In the genomic region with DNA sequence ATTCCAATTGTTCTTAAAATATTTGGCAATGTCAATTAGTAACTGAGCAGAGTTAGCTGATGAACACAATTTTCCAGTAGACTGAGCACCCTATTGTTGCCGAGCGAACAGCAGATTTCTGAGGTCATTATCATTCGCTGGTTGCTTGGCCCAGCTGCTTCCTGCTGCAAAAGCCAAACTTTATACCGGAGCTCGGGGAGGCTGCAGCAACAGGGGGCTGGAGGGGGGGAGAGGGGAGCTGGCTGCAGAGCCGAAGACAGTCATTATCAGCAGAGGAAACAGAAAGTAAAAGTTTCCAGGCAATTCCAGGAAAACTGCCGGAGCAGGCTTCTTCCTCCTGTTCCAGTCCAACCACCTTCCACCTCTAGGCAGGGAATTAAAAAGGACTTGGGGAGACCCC, we compare ENCODE assay signal across 9 cellular contexts.
DNase-seq lines count a peak whose midpoint lies in the region; ATAC-seq, FAIRE-seq and TF ChIP-seq lines count a peak whose summit lies in the region.
"Had no signal": no experiment of that assay in that cellular context is flagged by ENCODE, and none has a peak within 500 bp of the region (broad histone marks: within the 10 kb centered on the region; RNA-seq: fewer than 3 reads in every experiment).

No MANE protein-coding gene starts in this region.

- TF ChIP-seq POLR2A in spleen (IDR thresholded peaks at IDR 0.05) = no peak

- no peaks in the 10 kb centered on the region for H3F3A ChIP-seq in GM23338 (replicated peaks; ENCODE audit: low read depth)

- peak overlapping the region; percentile 50 for H3K4me2 ChIP-seq in GM23338
- peak overlapping the region; percentile 72 for H3K4me2 ChIP-seq in astrocyte (ENCODE audit: low read length)
- no peak overlapping the region for H3K4me2 ChIP-seq in Karpas-422 (ENCODE audit: low read depth, low read length, poor library complexity, severe bottlenecking)

- no peak overlapping the region for H3K9ac ChIP-seq in astrocyte (ENCODE audit: low read length)
- H3K9ac ChIP-seq in iPS-20b (ENCODE audit: low read depth, low read length) = no peak overlapping the region; the same call in 1 of the 2 replicates
- no peak overlapping the region for H3K9ac ChIP-seq in Karpas-422 (ENCODE audit: low read length)

- H2AFZ ChIP-seq in GM23338 (no peak overlapping the region), astrocyte (ENCODE audit: low read depth, low read length) (no peak overlapping the region), Karpas-422 (ENCODE audit: low read length) (no peak overlapping the region)

- peak overlapping the region; percentile 91 for H3K27ac Mint-ChIP-seq in GM23338
- peak overlapping the region; percentile 53 for H3K27ac Mint-ChIP-seq in astrocyte (ENCODE audit: unreplicated experiment)

- no peaks in the 10 kb centered on the region for H3K36me3 ChIP-seq in GM23338 (ENCODE audit: insufficient read depth)
- no peaks in the 10 kb centered on the region for H3K36me3 ChIP-seq in astrocyte (ENCODE audit: insufficient read depth, low read length)
- H3K36me3 ChIP-seq in iPS-20b (ENCODE audit: insufficient read depth, low read depth, low read length) = no peaks in the 10 kb centered on the region
- H3K36me3 ChIP-seq in spleen = no peaks in the 10 kb centered on the region
- H3K36me3 ChIP-seq in Karpas-422 (ENCODE audit: insufficient read depth, low read length) = no peaks in the 10 kb centered on the region

- no peaks in the 10 kb centered on the region for H3K27me3 ChIP-seq in GM23338 (ENCODE audit: insufficient read depth)
- H3K27me3 ChIP-seq in astrocyte (ENCODE audit: insufficient read depth, low read length) = no peaks in the 10 kb centered on the region
- H3K27me3 ChIP-seq in iPS-20b (ENCODE audit: insufficient read depth, low read length) = no peaks in the 10 kb centered on the region
- no peaks in the 10 kb centered on the region for H3K27me3 ChIP-seq in spleen (replicated peaks in 1 of 7)
- H3K27me3 ChIP-seq in Karpas-422 (ENCODE audit: low read length) = 0 out of 2 replicates have a peak, but pooled peaks cover 3% of the 10 kb centered on the region

- no peaks in the 10 kb centered on the region for H4K20me1 ChIP-seq in GM23338 (replicated peaks; ENCODE audit: insufficient read depth)
- H4K20me1 ChIP-seq in astrocyte (ENCODE audit: insufficient read depth, low read length) = no peaks in the 10 kb centered on the region
- H4K20me1 ChIP-seq in Karpas-422 (ENCODE audit: insufficient read depth, low read depth, low read length) = no peaks in the 10 kb centered on the region

- H3K4me1 ChIP-seq in GM23338 (ENCODE audit: insufficient read depth) (peaks cover 33% of the 10 kb centered on the region), astrocyte (ENCODE audit: insufficient read depth, low read length) (no peaks in the 10 kb centered on the region), iPS-20b (ENCODE audit: insufficient read depth, low read length) (peaks cover 28% of the 10 kb centered on the region), spleen (peaks cover 0 to 17% (median 3%) of the 10 kb centered on the region in 6 donors), Karpas-422 (ENCODE audit: low read length) (peaks cover 14% of the 10 kb centered on the region)

- DNase-seq in GM23338 (ENCODE audit: low spot score) (peak; percentile 77), astrocyte (ENCODE audit: low read depth) (peak; percentile 18), spleen (peak; percentile 62), Karpas-422 (no peak), NCI-H187 (lab: John Stamatoyannopoulos, UW) (no peak)

- no peak for FAIRE-seq in astrocyte (lab: Jason Lieb, UNC)

- H3K4me1 Mint-ChIP-seq in GM23338 (peaks cover 57% of the 10 kb centered on the region), astrocyte (ENCODE audit: low read depth, unreplicated experiment) (peaks cover 18% of the 10 kb centered on the region)

- intact Hi-C loops in spleen (cut with DNase I; ENCODE audit: low total_unique reads) = no loop called here

- TF ChIP-seq CTCF in GM23338 (conservative IDR thresholded peaks at IDR 0.05; ENCODE audit: low read depth in 2 of 2) = no peak
- TF ChIP-seq CTCF in astrocyte (IDR thresholded peaks at IDR 0.05; ENCODE audit: insufficient read depth, low read depth, low read length) = no peak
- no peak for TF ChIP-seq CTCF in spleen (IDR thresholded peaks at IDR 0.05 in 8 of 11, conservative IDR thresholded peaks at IDR 0.05 in 3 of 11)

- ATAC-seq in GM23338 (peak; percentile 83), GM18907 (IDR thresholded peaks at IDR 0.05; ENCODE audit: unreplicated experiment) (no peak), HG03175 (IDR thresholded peaks at IDR 0.05; ENCODE audit: unreplicated experiment) (no peak)
- ATAC-seq: esophagus mucosa had no signal

- H3K27ac ChIP-seq in GM23338 (ENCODE audit: low read depth) (no peak overlapping the region), astrocyte (ENCODE audit: low read depth, low read length) (no peak overlapping the region), iPS-20b (ENCODE audit: low read length) (no peak overlapping the region), spleen (peak overlapping the region in 5 of 8 donors; percentile 10 to 65 (median 38)), Karpas-422 (ENCODE audit: low read length) (no peak overlapping the region)

- no peaks in the 10 kb centered on the region for H3K36me3 Mint-ChIP-seq in GM23338 (ENCODE audit: low read depth)
- no peaks in the 10 kb centered on the region for H3K36me3 Mint-ChIP-seq in astrocyte (ENCODE audit: low read depth, unreplicated experiment)

- H3K9me2 ChIP-seq in GM23338 (ENCODE audit: insufficient read depth) (no peaks in the 10 kb centered on the region; the same call in 1 of the 2 replicates), Karpas-422 (replicated peaks; ENCODE audit: insufficient read depth, low read length) (no peaks in the 10 kb centered on the region)

- H3K9me3 ChIP-seq in astrocyte (ENCODE audit: insufficient read depth, low read depth, low read length) (no peaks in the 10 kb centered on the region), iPS-20b (ENCODE audit: insufficient read depth, low read depth, low read length) (no peaks in the 10 kb centered on the region), spleen (peaks cover 0 to 7% (median 0%) of the 10 kb centered on the region in 8 donors), Karpas-422 (ENCODE audit: low read length) (no peaks in the 10 kb centered on the region)

- WGBS in spleen, 5 donors = 1 to 4% (median 2%) methylated on average over 7 of the region's 7 CpGs

- no peaks in the 10 kb centered on the region for H3K79me2 ChIP-seq in GM23338 (replicated peaks; ENCODE audit: insufficient read depth)
- H3K79me2 ChIP-seq in astrocyte (ENCODE audit: insufficient read depth, low read length) = no peaks in the 10 kb centered on the region
- no peaks in the 10 kb centered on the region for H3K79me2 ChIP-seq in Karpas-422 (ENCODE audit: low read length)

- H3K9me3 Mint-ChIP-seq in GM23338 = no peaks in the 10 kb centered on the region
- H3K9me3 Mint-ChIP-seq in astrocyte (ENCODE audit: unreplicated experiment) = peaks cover 3% of the 10 kb centered on the region

- H3K4me3 ChIP-seq in GM23338 (peak overlapping the region; percentile 4; the same call in 1 of the 2 replicates), astrocyte (ENCODE audit: insufficient read depth, low read depth, low read length) (peak overlapping the region; percentile 17), iPS-20b (ENCODE audit: low read length) (peak overlapping the region; percentile 48; the same call in 1 of the 2 replicates), spleen (peak overlapping the region in 5 of 8 donors; percentile 1 to 57 (median 18)), Karpas-422 (ENCODE audit: low read length) (no peak overlapping the region)

- H3K27me3 Mint-ChIP-seq in GM23338 (ENCODE audit: insufficient read depth, low read depth, poor library complexity) (peaks cover 7% of the 10 kb centered on the region), astrocyte (ENCODE audit: low read depth, unreplicated experiment) (peaks cover 25% of the 10 kb centered on the region)

- peak overlapping the region; percentile 63 for H3K4me3 Mint-ChIP-seq in GM23338
- H3K4me3 Mint-ChIP-seq in astrocyte (ENCODE audit: unreplicated experiment) = peak overlapping the region; percentile 65

Comparison
In these comparisons a context has a peak if more than half of its experiments do, and no peak if none do; other contexts are left out.
1. DNase-seq: peak in GM23338 (single experiment), astrocyte (single experiment) and spleen (single experiment); none in Karpas-422 (single experiment) and NCI-H187 (0 of 2).
2. H3K27ac ChIP-seq: peak in spleen (5 of 8); none in GM23338 (single experiment), astrocyte (single experiment), iPS-20b (single experiment) and Karpas-422 (single experiment).